ENCODE assay signal across 12 cellular contexts in genomic region chr9:1083325-1083913, GRCh38. TPM values are rescaled to one million over a fixed set of nuclear protein-coding genes. Genes with fewer than 3 reads are reported as not detected.
DNase-seq lines count a peak whose midpoint lies in the region; ATAC-seq, FAIRE-seq and TF ChIP-seq lines count a peak whose summit lies in the region.
"Had no signal": no experiment of that assay in that cellular context is flagged by ENCODE, and none has a peak within 500 bp of the region (broad histone marks: within the 10 kb centered on the region; RNA-seq: fewer than 3 reads in every experiment).

No MANE protein-coding gene starts in this region.

- H3K27ac Mint-ChIP-seq in brain: peak overlapping the region in 1 of 5 experiments; percentile 45
- H3K27ac Mint-ChIP-seq: naive thymus-derived CD8-positive, alpha-beta T cell had no signal

- H4K20me1 ChIP-seq in HepG2 (ENCODE audit: insufficient read depth, low read length): no peaks in the 10 kb centered on the region
- H4K20me1 ChIP-seq: BLaER1 treated with 17β-estradiol and CSF1 and Interleukin-3, amounts not matched to agents 10 nM and 100 nM had no signal

- peaks cover 19% of the 10 kb centered on the region for H3K4me1 Mint-ChIP-seq in brain
- H3K4me1 Mint-ChIP-seq: naive thymus-derived CD8-positive, alpha-beta T cell had no signal

- POLR2A ChIA-PET in HepG2 (lab: Yijun Ruan, JAX): no interaction called here

- no peak overlapping the region for H3K4me2 ChIP-seq in HepG2 (ENCODE audit: low read depth, low read length)
- H3K4me2 ChIP-seq: BLaER1 treated with 17β-estradiol and CSF1 and Interleukin-3, amounts not matched to agents 10 nM and 100 nM had no signal

- H3K27ac ChIP-seq in HepG2 (ENCODE audit: extremely low read length, insufficient read depth, low read length): no peak overlapping the region
- H3K27ac ChIP-seq in right lobe of liver: no peak overlapping the region
- H3K27ac ChIP-seq in lung (ENCODE audit: low read depth in 1 of 2, low read length in 1 of 2): no peak overlapping the region
- no peak overlapping the region for H3K27ac ChIP-seq in vagina
- H3K27ac ChIP-seq: adrenal gland; BLaER1 treated with 17β-estradiol and CSF1 and Interleukin-3, amounts not matched to agents 10 nM and 100 nM had no signal

- ATAC-seq in HepG2 (peak; percentile 56; the same call in 2 of the 3 replicates), right lobe of liver (no peak), lung (ENCODE audit: insufficient read depth, low FRiP score) (no peak), HG03378 (IDR thresholded peaks at IDR 0.05; ENCODE audit: unreplicated experiment) (no peak)
- ATAC-seq: naive thymus-derived CD8-positive, alpha-beta T cell had no signal

- H3K79me2 ChIP-seq in HepG2 (ENCODE audit: insufficient read depth, low read length): no peaks in the 10 kb centered on the region

- H3K9ac ChIP-seq in HepG2 (ENCODE audit: insufficient read depth, low read depth, low read length): no peak overlapping the region
- H3K9ac ChIP-seq: BLaER1 treated with 17β-estradiol and CSF1 and Interleukin-3, amounts not matched to agents 10 nM and 100 nM had no signal

- in situ Hi-C loops in HepG2 (cut with HindIII; ENCODE audit: extremely low pct_ligation_motif_present, low pct_unique_long_range_greater_than_20kb): no loop called here

- no peak overlapping the region for H2AFZ ChIP-seq in HepG2 (ENCODE audit: low read length)

- H3K36me3 Mint-ChIP-seq in brain: no peaks in the 10 kb centered on the region
- H3K36me3 Mint-ChIP-seq: naive thymus-derived CD8-positive, alpha-beta T cell had no signal

- TF ChIP-seq CTCF in HepG2 (CRISPR knock-in tag; IDR thresholded peaks at IDR 0.05) (no peak), right lobe of liver (IDR thresholded peaks at IDR 0.05) (no peak), brain (conservative IDR thresholded peaks at IDR 0.05) (no peak), lung (IDR thresholded peaks at IDR 0.05; ENCODE audit: control extremely low read depth, extremely low read depth) (no peak), vagina (IDR thresholded peaks at IDR 0.05) (no peak)

- H3K27me3 Mint-ChIP-seq in brain: peaks cover 5% of the 10 kb centered on the region

- WGBS in HepG2 (ENCODE audit: low lambda C conversion rate): 23% methylated on average over 13 of the region's 13 CpGs
- 14% methylated on average over 8 of the region's 13 CpGs for WGBS in right lobe of liver (ENCODE audit: insufficient coverage, low coverage, low lambda C conversion rate, missing lambda C conversion rate)
- 9 to 11% methylated on average over 13 of the region's 13 CpGs for WGBS in lung, 2 donors

- H3K27me3 ChIP-seq in HepG2 (ENCODE audit: control insufficient read depth in 1 of 2, insufficient read depth in 2 of 2, low read length in 2 of 2) (no peaks in the 10 kb centered on the region), right lobe of liver (no peaks in the 10 kb centered on the region), lung (ENCODE audit: control insufficient read depth, insufficient read depth) (no peaks in the 10 kb centered on the region), vagina (no peaks in the 10 kb centered on the region)
- H3K27me3 ChIP-seq: adrenal gland had no signal

- no peak for TF ChIP-seq POLR2A in HepG2 (IDR thresholded peaks at IDR 0.05; ENCODE audit: insufficient read depth in 1 of 2, low read depth in 2 of 2, low read length in 2 of 2)
- TF ChIP-seq POLR2A in right lobe of liver (IDR thresholded peaks at IDR 0.05): no peak
- TF ChIP-seq POLR2A in vagina (IDR thresholded peaks at IDR 0.05): no peak
- TF ChIP-seq POLR2A in GM12891 (IDR thresholded peaks at IDR 0.05; ENCODE audit: low read depth, low read length): no peak

- H3K36me3 ChIP-seq in HepG2 (replicated peaks in 1 of 2; ENCODE audit: control insufficient read depth in 1 of 2, insufficient read depth in 2 of 2, low read length in 2 of 2) (no peaks in the 10 kb centered on the region), right lobe of liver (no peaks in the 10 kb centered on the region), lung (ENCODE audit: control insufficient read depth in 2 of 2, insufficient read depth in 2 of 2, low read length in 2 of 2) (no peaks in the 10 kb centered on the region), vagina (no peaks in the 10 kb centered on the region)
- H3K36me3 ChIP-seq: adrenal gland; BLaER1 treated with 17β-estradiol and CSF1 and Interleukin-3, amounts not matched to agents 10 nM and 100 nM had no signal

- H3K9me3 ChIP-seq in HepG2 (ENCODE audit: low read length): no peaks in the 10 kb centered on the region
- no peaks in the 10 kb centered on the region for H3K9me3 ChIP-seq in right lobe of liver
- no peaks in the 10 kb centered on the region for H3K9me3 ChIP-seq in lung (ENCODE audit: control insufficient read depth in 2 of 2, insufficient read depth in 1 of 2, low read length in 1 of 2)
- no peaks in the 10 kb centered on the region for H3K9me3 ChIP-seq in vagina
- H3K9me3 ChIP-seq: adrenal gland; BLaER1 treated with 17β-estradiol and CSF1 and Interleukin-3, amounts not matched to agents 10 nM and 100 nM had no signal

- CTCF ChIA-PET in HepG2 (lab: Yijun Ruan, JAX; ENCODE audit: low intra/inter-chr PET ratio, low total read pairs): no interaction called here

- intact Hi-C loops in HepG2 (cut with micrococcal nuclease; ENCODE audit: unreplicated experiment): no loop called here
- intact Hi-C loops in right lobe of liver (cut with DNase I): no loop called here
- intact Hi-C loops in vagina (cut with DNase I): no loop called here

- TF ChIP-seq EP300 in HepG2 (IDR thresholded peaks at IDR 0.05; ENCODE audit: low read depth in 2 of 2, low read length in 2 of 2) (no peak), HepG2 (CRISPR knock-in tag; IDR thresholded peaks at IDR 0.05; ENCODE audit: borderline replicate concordance) (no peak)

- no peaks in the 10 kb centered on the region for H3K9me3 Mint-ChIP-seq in brain
- H3K9me3 Mint-ChIP-seq: naive thymus-derived CD8-positive, alpha-beta T cell had no signal

- TF ChIP-seq RAD21 in HepG2 (CRISPR knock-in tag; IDR thresholded peaks at IDR 0.05): no peak

- H3K4me3 ChIP-seq in HepG2 (replicated peaks in 1 of 3; ENCODE audit: insufficient read depth in 1 of 3, low read depth in 2 of 3, low read length in 3 of 3): no peak overlapping the region
- H3K4me3 ChIP-seq in right lobe of liver: no peak overlapping the region
- H3K4me3 ChIP-seq in lung: no peak overlapping the region
- peak overlapping the region; percentile 17 to 22 for H3K4me3 ChIP-seq in vagina
- H3K4me3 ChIP-seq: BLaER1 treated with 17β-estradiol and CSF1 and Interleukin-3, amounts not matched to agents 10 nM and 100 nM had no signal

- BruUV-seq in HepG2 (replicated peaks; lab: Mats Ljungman, UMichigan): no TSS peak

- peak overlapping the region; percentile 42 to 80 (median 76) for H3K4me3 Mint-ChIP-seq in brain
- H3K4me3 Mint-ChIP-seq: naive thymus-derived CD8-positive, alpha-beta T cell had no signal

- FAIRE-seq in HepG2 (lab: Jason Lieb, UNC) (no peak), GM12891 (lab: Jason Lieb, UNC) (no peak)

- H3K4me1 ChIP-seq in HepG2 (ENCODE audit: insufficient read depth, low read length) (no peaks in the 10 kb centered on the region), right lobe of liver (no peaks in the 10 kb centered on the region), lung (ENCODE audit: control insufficient read depth in 2 of 2, insufficient read depth in 2 of 2, low read length in 2 of 2) (no peaks in the 10 kb centered on the region), vagina (no peaks in the 10 kb centered on the region)
- H3K4me1 ChIP-seq: adrenal gland had no signal

- DNase-seq in HepG2 (ENCODE audit: low spot score) (no peak), right lobe of liver (no peak), lung (ENCODE audit: low spot score) (peak; percentile 34), vagina (ENCODE audit: extremely low spot score in 2 of 2) (no peak), GM12891 (ENCODE audit: insufficient read length, low spot score) (no peak), glomerular visceral epithelial cell (ENCODE audit: extremely low spot score) (no peak)
- DNase-seq: HCEC 1CT; naive thymus-derived CD8-positive, alpha-beta T cell had no signal

TF ChIP-seq in GM12891, 5 proteins besides CTCF, POLR2A, EP300 and RAD21:
- TF ChIP-seq POLR2AphosphoS5 (IDR thresholded peaks at IDR 0.05; ENCODE audit: low read depth, low read length) (no peak), POU2F2 (IDR thresholded peaks at IDR 0.05; ENCODE audit: low read depth, low read length) (no peak), SPI1 (IDR thresholded peaks at IDR 0.05; ENCODE audit: low read depth, low read length) (no peak), PAX5 (IDR thresholded peaks at IDR 0.05; ENCODE audit: insufficient read depth, low read length, severe bottlenecking) (no peak), TAF1 (IDR thresholded peaks at IDR 0.05; ENCODE audit: low read depth, low read length) (no peak)

RNA-seq across cellular contexts. Expression of gene DMRT2, which starts 33.3 kb away (rescaled TPM):
- total RNA-seq in HepG2 (2016; rRNA removed; fragmentation: Illumina TruSeq; extraction: Trizol): not detected in 2 replicates
- not detected in 2 replicates for total RNA-seq in HepG2 (2016; cell fraction: cytosol; rRNA removed; fragmentation: Illumina TruSeq; extraction: Trizol; ENCODE audit: low read depth)
- not detected in 2 replicates for total RNA-seq in HepG2 (2016; cell fraction: insoluble cytoplasmic fraction; rRNA removed; fragmentation: Illumina TruSeq; extraction: Trizol)
- total RNA-seq in HepG2 (2016; cell fraction: membrane; rRNA removed; fragmentation: Illumina TruSeq; extraction: Trizol): not detected in 2 replicates
- total RNA-seq in HepG2 (2016; cell fraction: nucleus; rRNA removed; fragmentation: Illumina TruSeq; extraction: Trizol): not detected in 2 replicates
- polyA plus RNA-seq in HepG2 (2011; rRNA removed): not detected in 2 replicates
- not detected in 2 replicates for polyA plus RNA-seq in HepG2 (2011; cell fraction: cytosol; rRNA removed)
- not detected in 2 replicates for polyA plus RNA-seq in HepG2 (2011; cell fraction: nucleus; rRNA removed)
- not detected in 2 replicates for polyA plus RNA-seq in HepG2 (2012)
- polyA plus RNA-seq in HepG2 (2016; cell fraction: cytosol; fragmentation: Illumina TruSeq; extraction: Trizol; ENCODE audit: low read depth): not detected in 2 replicates
- not detected in 2 replicates for polyA plus RNA-seq in HepG2 (2016; cell fraction: insoluble cytoplasmic fraction; fragmentation: Illumina TruSeq; extraction: Trizol; ENCODE audit: low read depth)
- not detected in 2 replicates for polyA plus RNA-seq in HepG2 (2016; cell fraction: membrane; fragmentation: Illumina TruSeq; extraction: Trizol; ENCODE audit: low read depth)
- not detected in 2 replicates for polyA plus RNA-seq in HepG2 (2016; cell fraction: nucleus; fragmentation: Illumina TruSeq; extraction: Trizol; ENCODE audit: insufficient read depth, low read depth)
- polyA minus RNA-seq in HepG2 (2011; rRNA and poly(A)+ RNA removed; ENCODE audit: low replicate concordance): not detected in 2 replicates
- polyA minus RNA-seq in HepG2 (2011; cell fraction: cytosol; rRNA and poly(A)+ RNA removed): not detected in 2 replicates
- polyA minus RNA-seq in HepG2 (2011; cell fraction: nucleus; rRNA and poly(A)+ RNA removed): not detected in 2 replicates
- under 1 TPM in 1 of 6 experiments, not detected in 5; 0.49 TPM for total RNA-seq in right lobe of liver
- polyA plus RNA-seq in brain (ENCODE audit: insufficient read depth, low read depth, low replicate concordance): 4.2 TPM
- total RNA-seq in lung: 1 to 10 TPM in 1 of 2 donors, under 1 TPM in 1; 0.52 to 1.7 TPM
- under 1 TPM; 0.62 to 0.98 TPM for polyA plus RNA-seq in lung
- total RNA-seq in vagina: 2.5 TPM
- polyA plus RNA-seq in GM12891 (2012; ENCODE audit: low read depth, missing spikeins): not detected
- total RNA-seq: naive thymus-derived CD8-positive, alpha-beta T cell had no signal
- polyA plus RNA-seq: naive thymus-derived CD8-positive, alpha-beta T cell had no signal

Comparison
In these comparisons a context has a peak if more than half of its experiments do, and no peak if none do; other contexts are left out.
1. H3K4me3 ChIP-seq: peak in vagina (2 of 2); none in HepG2 (0 of 3), right lobe of liver (0 of 3) and lung (single experiment).